In genomic region chr19:51012661-51013190, GRCh38 we compare ENCODE assay signal across 31 cellular contexts. TPM values are rescaled to one million over a fixed set of nuclear protein-coding genes. Genes with fewer than 3 reads are reported as not detected.
"Had no signal": no experiment of that assay in that cellular context is flagged by ENCODE, and none has a peak within 500 bp of the region (broad histone marks: within the 10 kb centered on the region; RNA-seq: fewer than 3 reads in every experiment).

No MANE protein-coding gene starts in this region.

- FAIRE-seq: kidney had no signal

- H3K4me3 Mint-ChIP-seq: endodermal cell; naive thymus-derived CD8-positive, alpha-beta T cell had no signal

- H3K9me3 ChIP-seq: esophagus muscularis mucosa, gastroesophageal sphincter, neutrophil, right atrium auricular region, sigmoid colon, stomach, thoracic aorta, transverse colon had no signal

- H3K79me2 ChIP-seq: hepatocyte had no signal

- H3K27ac Mint-ChIP-seq: endodermal cell; naive thymus-derived CD8-positive, alpha-beta T cell had no signal

- ATAC-seq: gastroesophageal sphincter; left colon; naive thymus-derived CD8-positive, alpha-beta T cell had no signal

- H3K4me3 ChIP-seq: coronary artery, esophagus muscularis mucosa, gastroesophageal sphincter, hepatocyte, right atrium auricular region, sigmoid colon, skin epidermis, stomach, thoracic aorta, transverse colon had no signal

- H3K36me3 ChIP-seq: esophagus muscularis mucosa, gastroesophageal sphincter, neutrophil, right atrium auricular region, sigmoid colon, stomach, thoracic aorta, transverse colon had no signal

- H3K4me2 ChIP-seq: hepatocyte had no signal

- H3K27ac ChIP-seq: coronary artery, esophagus muscularis mucosa, gastroesophageal sphincter, hepatocyte, neutrophil, right atrium auricular region, sigmoid colon, skin epidermis, stomach, thoracic aorta, transverse colon had no signal

- H2AFZ ChIP-seq: hepatocyte had no signal

- DNase-seq: effector CD4-positive, alpha-beta T cell; endodermal cell; head of caudate nucleus; kidney; left colon; mesendoderm; sigmoid colon; stimulated activated CD4-positive, alpha-beta T cell treated with anti-CD3 and anti-CD28 coated beads, Interleukin-2, amount 100 ng/mL, for 24 hours; stimulated activated CD4-positive, alpha-beta T cell treated with anti-CD3 and anti-CD28 coated beads, Interleukin-4, amount 100 ng/mL, for 4 hours; stimulated activated naive CD4-positive, alpha-beta T cell; stomach; substantia nigra; transverse colon had no signal

RNA-seq across cellular contexts. Expression of gene KLK10, which starts 6.8 kb away (rescaled TPM):
- total RNA-seq: chondrocyte; esophagus muscularis mucosa; fibroblast of villous mesenchyme; liver; lung microvascular endothelial cell; mononuclear cell; naive thymus-derived CD8-positive, alpha-beta T cell; osteocyte; thoracic aorta had no signal
- polyA plus RNA-seq: naive thymus-derived CD8-positive, alpha-beta T cell had no signal

RNA-seq across cellular contexts. Expression of gene KLK8, which starts 11.3 kb away (rescaled TPM):
- total RNA-seq: chondrocyte; dermis microvascular lymphatic vessel endothelial cell; esophagus muscularis mucosa; fibroblast of villous mesenchyme; left colon; liver; lung microvascular endothelial cell; mononuclear cell; naive thymus-derived CD8-positive, alpha-beta T cell; osteocyte; sigmoid colon; stomach; thoracic aorta; transverse colon; ureter had no signal
- polyA plus RNA-seq: liver; naive thymus-derived CD8-positive, alpha-beta T cell; neural cell; sigmoid colon had no signal

RNA-seq across cellular contexts. Expression of gene KLK11, which starts 13.7 kb away (rescaled TPM):
- total RNA-seq: chondrocyte; dermis microvascular lymphatic vessel endothelial cell; esophagus muscularis mucosa; fibroblast of villous mesenchyme; hepatocyte; lung microvascular endothelial cell; mononuclear cell; naive thymus-derived CD8-positive, alpha-beta T cell; osteocyte had no signal
- polyA plus RNA-seq: naive thymus-derived CD8-positive, alpha-beta T cell; neural cell had no signal

RNA-seq across cellular contexts. Expression of gene KLK12, which starts 22.1 kb away (rescaled TPM):
- total RNA-seq: chondrocyte; dermis microvascular lymphatic vessel endothelial cell; endodermal cell; esophagus muscularis mucosa; fibroblast of villous mesenchyme; hepatocyte; kidney; liver; lung microvascular endothelial cell; mononuclear cell; naive thymus-derived CD8-positive, alpha-beta T cell; osteocyte; right atrium auricular region; sigmoid colon; stomach; thoracic aorta; ureter had no signal
- polyA plus RNA-seq: hepatocyte; liver; naive thymus-derived CD8-positive, alpha-beta T cell; neural cell had no signal

RNA-seq across cellular contexts. Expression of gene KLK7, which starts 29.0 kb away (rescaled TPM):
- total RNA-seq: chondrocyte; dermis microvascular lymphatic vessel endothelial cell; endodermal cell; fibroblast of villous mesenchyme; left colon; liver; lung microvascular endothelial cell; mononuclear cell; naive thymus-derived CD8-positive, alpha-beta T cell; osteocyte; sigmoid colon; stomach; thoracic aorta; transverse colon; ureter had no signal
- polyA plus RNA-seq: liver; naive thymus-derived CD8-positive, alpha-beta T cell; neural cell; sigmoid colon had no signal
